In the genomic region with DNA sequence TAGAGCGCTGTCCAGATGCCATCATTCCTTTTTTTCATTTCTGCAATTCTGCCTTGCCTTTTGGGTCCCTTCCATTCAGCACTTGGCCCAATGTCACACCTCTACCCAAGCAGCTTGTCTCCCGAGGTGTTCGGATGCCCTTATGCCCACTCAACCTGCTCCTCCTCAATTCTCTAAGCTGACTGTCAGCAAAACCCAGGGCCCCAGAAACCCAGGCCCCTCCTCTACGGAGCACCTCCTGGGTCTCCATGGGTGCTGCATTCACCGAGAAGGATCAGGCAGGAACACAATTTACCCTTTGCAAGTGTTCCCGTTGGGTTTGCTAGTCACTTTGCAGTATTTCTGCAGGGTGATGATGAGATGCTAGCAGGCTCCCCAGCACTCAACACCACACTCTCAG, we compare ENCODE assay signal across 33 cellular contexts.
"Had no signal": no experiment of that assay in that cellular context is flagged by ENCODE, and none has a peak within 500 bp of the region (broad histone marks: within the 10 kb centered on the region; RNA-seq: fewer than 3 reads in every experiment).

No MANE protein-coding gene starts in this region.

- H3K4me1 ChIP-seq: adrenal gland, breast epithelium had no signal

- H3K27me3 ChIP-seq: adrenal gland, body of pancreas, brain microvascular endothelial cell had no signal

- ATAC-seq: activated CD4-positive, CD25-positive, alpha-beta regulatory T cell treated with anti-CD3 and anti-CD28 coated beads, Interleukin-2, amount 50 U/mL, for 24 hours; activated CD8-positive, alpha-beta memory T cell treated with anti-CD3 and anti-CD28 coated beads, Interleukin-2, amount 10 ng/mL, durations not matched to agents 7 days and 5 days; activated CD8-positive, alpha-beta T cell treated with anti-CD3 and anti-CD28 coated beads for 36 hours; body of pancreas; WTC11 had no signal

- H3K4me3 Mint-ChIP-seq: activated CD4-positive, alpha-beta memory T cell treated with anti-CD3 and anti-CD28 coated beads for 36 hours; activated CD4-positive, alpha-beta T cell treated with anti-CD3 and anti-CD28 coated beads, Interleukin-2, amount 10 ng/mL, durations not matched to agents 24 days and 14 days; activated CD8-positive, alpha-beta memory T cell treated with anti-CD3 and anti-CD28 coated beads, Interleukin-2, amount 10 ng/mL, durations not matched to agents 7 days and 5 days; activated CD8-positive, alpha-beta T cell treated with anti-CD3 and anti-CD28 coated beads for 36 hours; activated naive CD4-positive, alpha-beta T cell treated with anti-CD3 and anti-CD28 coated beads, Interleukin-2, amount 10 ng/mL, durations not matched to agents 7 days and 5 days; activated naive CD4-positive, alpha-beta T cell treated with anti-CD3 and anti-CD28 coated beads, Interleukin-2, amount 50 U/mL, for 24 hours; activated naive CD8-positive, alpha-beta T cell treated with anti-CD3 and anti-CD28 coated beads for 36 hours; activated T-cell treated with anti-CD3 and anti-CD28 coated beads, Interleukin-2, amount 50 U/mL, for 24 hours; T-helper 1 cell treated with Interleukin-12 subunit alpha and Interleukin-12 subunit beta and Interleukin-4 antibody, amounts not matched to agents 30 μg/mL and 1 μg/mL, for 36 hours; T-helper 2 cell treated with Interferon-gamma antibody and Interleukin-4, amounts not matched to agents 5 μg/mL and 100 μg/mL, for 36 hours; WTC11 had no signal

- H3K36me3 Mint-ChIP-seq: activated CD4-positive, alpha-beta memory T cell treated with anti-CD3 and anti-CD28 coated beads for 36 hours; activated CD8-positive, alpha-beta memory T cell treated with anti-CD3 and anti-CD28 coated beads, Interleukin-2, amount 10 ng/mL, durations not matched to agents 7 days and 5 days; activated naive CD4-positive, alpha-beta T cell treated with anti-CD3 and anti-CD28 coated beads, Interleukin-2, amount 10 ng/mL, durations not matched to agents 7 days and 5 days; activated naive CD4-positive, alpha-beta T cell treated with anti-CD3 and anti-CD28 coated beads, Interleukin-2, amount 50 U/mL, for 24 hours; activated naive CD8-positive, alpha-beta T cell treated with anti-CD3 and anti-CD28 coated beads for 36 hours; WTC11 had no signal

- H3K4me3 ChIP-seq: adrenal gland, body of pancreas, breast epithelium had no signal

- H3K27ac ChIP-seq: adrenal gland, body of pancreas, brain microvascular endothelial cell, breast epithelium, WERI-Rb-1 had no signal

- H3K4me1 Mint-ChIP-seq: activated CD4-positive, alpha-beta T cell treated with anti-CD3 and anti-CD28 coated beads, Interleukin-2, amount 10 ng/mL, durations not matched to agents 24 days and 14 days; activated CD8-positive, alpha-beta memory T cell treated with anti-CD3 and anti-CD28 coated beads, Interleukin-2, amount 10 ng/mL, durations not matched to agents 7 days and 5 days; activated naive CD4-positive, alpha-beta T cell treated with anti-CD3 and anti-CD28 coated beads, Interleukin-2, amount 10 ng/mL, durations not matched to agents 7 days and 5 days; activated naive CD4-positive, alpha-beta T cell treated with anti-CD3 and anti-CD28 coated beads, Interleukin-2, amount 50 U/mL, for 24 hours; activated naive CD8-positive, alpha-beta T cell treated with anti-CD3 and anti-CD28 coated beads for 36 hours; WTC11 had no signal

- H3K36me3 ChIP-seq: adrenal gland, brain microvascular endothelial cell, breast epithelium, WERI-Rb-1 had no signal

- H3K9me3 ChIP-seq: adrenal gland, body of pancreas, breast epithelium had no signal

- H3K9me3 Mint-ChIP-seq: activated CD4-positive, alpha-beta memory T cell treated with anti-CD3 and anti-CD28 coated beads for 36 hours; activated CD4-positive, alpha-beta T cell treated with anti-CD3 and anti-CD28 coated beads, Interleukin-2, amount 10 ng/mL, durations not matched to agents 24 days and 14 days; activated CD8-positive, alpha-beta T cell treated with anti-CD3 and anti-CD28 coated beads for 36 hours; activated naive CD4-positive, alpha-beta T cell treated with anti-CD3 and anti-CD28 coated beads, Interleukin-2, amount 10 ng/mL, durations not matched to agents 7 days and 5 days; activated naive CD4-positive, alpha-beta T cell treated with anti-CD3 and anti-CD28 coated beads, Interleukin-2, amount 50 U/mL, for 24 hours; activated naive CD8-positive, alpha-beta T cell treated with anti-CD3 and anti-CD28 coated beads for 36 hours; activated T-cell treated with anti-CD3 and anti-CD28 coated beads, Interleukin-2, amount 50 U/mL, for 24 hours; activated T-helper 2 cell treated with anti-CD3 and anti-CD28 coated beads, Interferon-gamma antibody, Interleukin-2, Interleukin-4, amounts not matched to agents 10 μg/mL and 5 μg/mL and 100 μg/mL, durations not matched to agents 14 hours and 24 hours and 36 hours; T-helper 1 cell treated with Interleukin-12 subunit alpha and Interleukin-12 subunit beta and Interleukin-4 antibody, amounts not matched to agents 30 μg/mL and 1 μg/mL, for 36 hours; T-helper 2 cell treated with Interferon-gamma antibody and Interleukin-4, amounts not matched to agents 5 μg/mL and 100 μg/mL, for 36 hours; WTC11 had no signal

- DNase-seq: activated CD4-positive, alpha-beta memory T cell treated with anti-CD3 and anti-CD28 coated beads for 36 hours; activated CD4-positive, alpha-beta T cell treated with anti-CD3 and anti-CD28 coated beads for 4 hours; activated CD4-positive, alpha-beta T cell treated with anti-CD3 and anti-CD28 coated beads, Interleukin-2, amount 10 ng/mL, durations not matched to agents 24 days and 14 days; activated CD4-positive, alpha-beta T cell treated with anti-CD3 and anti-CD28 coated beads, Interleukin-2, amount 50 U/mL, for 1 hour; activated CD4-positive, alpha-beta T cell treated with anti-CD3 and anti-CD28 coated beads, Interleukin-2, amount 50 U/mL, for 4 hours; activated CD4-positive, CD25-positive, alpha-beta regulatory T cell; activated CD8-positive, alpha-beta memory T cell treated with anti-CD3 and anti-CD28 coated beads, Interleukin-2, amount 10 ng/mL, durations not matched to agents 7 days and 5 days; activated CD8-positive, alpha-beta memory T cell treated with anti-CD3 and anti-CD28 coated beads, Interleukin-2, amount 50 U/mL, for 48 hours; activated CD8-positive, alpha-beta T cell treated with anti-CD3 and anti-CD28 coated beads for 36 hours; activated effector memory CD4-positive, alpha-beta T cell treated with Interleukin-2 at 50 U/mL for 16 hours; activated gamma-delta T cell; activated naive CD4-positive, alpha-beta T cell treated with anti-CD3 and anti-CD28 coated beads, Interleukin-2, amount 10 ng/mL, durations not matched to agents 7 days and 5 days; activated naive CD4-positive, alpha-beta T cell treated with Interleukin-2 at 50 U/mL for 16 hours; activated naive CD8-positive, alpha-beta T cell treated with anti-CD3 and anti-CD28 coated beads for 36 hours; activated T-cell treated with anti-CD3 and anti-CD28 coated beads, Interleukin-2, amount 50 U/mL, for 24 hours; activated T-cell treated with anti-CD3 and anti-CD28 coated beads, Interleukin-2, amount 50 U/mL, for 48 hours; amniotic stem cell; body of pancreas; brain microvascular endothelial cell; central memory CD4-positive, alpha-beta T cell; SW 1271; T-helper 1 cell; T-helper 2 cell; T-helper 9 cell; WERI-Rb-1 had no signal

- H3K27me3 Mint-ChIP-seq: activated naive CD8-positive, alpha-beta T cell treated with anti-CD3 and anti-CD28 coated beads for 36 hours had no signal

- H3K27ac Mint-ChIP-seq: activated CD4-positive, alpha-beta memory T cell treated with anti-CD3 and anti-CD28 coated beads for 36 hours; activated CD4-positive, alpha-beta T cell treated with anti-CD3 and anti-CD28 coated beads, Interleukin-2, amount 10 ng/mL, durations not matched to agents 24 days and 14 days; activated CD8-positive, alpha-beta memory T cell treated with anti-CD3 and anti-CD28 coated beads, Interleukin-2, amount 10 ng/mL, durations not matched to agents 7 days and 5 days; activated CD8-positive, alpha-beta T cell treated with anti-CD3 and anti-CD28 coated beads for 36 hours; activated naive CD4-positive, alpha-beta T cell treated with anti-CD3 and anti-CD28 coated beads, Interleukin-2, amount 10 ng/mL, durations not matched to agents 7 days and 5 days; activated naive CD4-positive, alpha-beta T cell treated with anti-CD3 and anti-CD28 coated beads, Interleukin-2, amount 50 U/mL, for 24 hours; activated naive CD8-positive, alpha-beta T cell treated with anti-CD3 and anti-CD28 coated beads for 36 hours; activated T-cell treated with anti-CD3 and anti-CD28 coated beads, Interleukin-2, amount 50 U/mL, for 24 hours; activated T-helper 2 cell treated with anti-CD3 and anti-CD28 coated beads, Interferon-gamma antibody, Interleukin-2, Interleukin-4, amounts not matched to agents 10 μg/mL and 5 μg/mL and 100 μg/mL, durations not matched to agents 14 hours and 24 hours and 36 hours; T-helper 1 cell treated with Interleukin-12 subunit alpha and Interleukin-12 subunit beta and Interleukin-4 antibody, amounts not matched to agents 30 μg/mL and 1 μg/mL, for 36 hours; T-helper 2 cell treated with Interferon-gamma antibody and Interleukin-4, amounts not matched to agents 5 μg/mL and 100 μg/mL, for 36 hours; WTC11 had no signal
